ENCODE assay signal across 20 cellular contexts in genomic region chr5:9781882-9782281, GRCh38.
DNase-seq lines count a peak whose midpoint lies in the region; ATAC-seq and TF ChIP-seq lines count a peak whose summit lies in the region.
"Had no signal": no experiment of that assay in that cellular context is flagged by ENCODE, and none has a peak within 500 bp of the region (broad histone marks: within the 10 kb centered on the region; RNA-seq: fewer than 3 reads in every experiment).

No MANE protein-coding gene starts in this region.

- H3K27me3 Mint-ChIP-seq in neural progenitor cell (ENCODE audit: insufficient read depth, low read depth), result peaks cover 5% of the 10 kb centered on the region
- H3K27me3 Mint-ChIP-seq: IgD-negative memory B cell had no signal

- no peaks in the 10 kb centered on the region for H3K79me2 ChIP-seq in neural progenitor cell (ENCODE audit: low read depth)

- ATAC-seq in HG03342 (IDR thresholded peaks at IDR 0.05; ENCODE audit: unreplicated experiment), result no peak

- H3K4me3 ChIP-seq in AG09309 (ENCODE audit: control insufficient read depth, low read depth, low read length), result no peak overlapping the region
- no peak overlapping the region for H3K4me3 ChIP-seq in neural progenitor cell
- no peak overlapping the region for H3K4me3 ChIP-seq in tibial nerve
- H3K4me3 ChIP-seq: Peyer's patch had no signal

- H3K9me3 ChIP-seq in neural progenitor cell (ENCODE audit: low read depth), result no peaks in the 10 kb centered on the region
- peaks cover 0 to 18% (median 0%) of the 10 kb centered on the region in 4 donors for H3K9me3 ChIP-seq in tibial nerve
- H3K9me3 ChIP-seq: Peyer's patch had no signal

- H3K36me3 ChIP-seq in neural progenitor cell (no peaks in the 10 kb centered on the region), tibial nerve (no peaks in the 10 kb centered on the region)
- H3K36me3 ChIP-seq: Peyer's patch had no signal

- DNase-seq in AG09309 (ENCODE audit: low read depth) (peak; percentile 86), ELR (ENCODE audit: low read depth) (peak; percentile 42), fibroblast of gingiva (ENCODE audit: low read depth) (peak; percentile 46), neural progenitor cell (ENCODE audit: low spot score) (no peak), GOT3 (lab: John Stamatoyannopoulos, UW) (no peak), tibial nerve (ENCODE audit: low spot score in 2 of 2) (no peak), DMS79 (lab: John Stamatoyannopoulos, UW) (no peak)
- DNase-seq: H7, Kasumi-1, MM.1S, NCI-H1092, NCI-H1436 treated with DMSO at 0.1 percent for 48 hours, NCI-H2081, NCI-H2171 treated with DMSO at 0.1 percent for 48 hours, NCI-H446 treated with DMSO at 0.1 percent for 48 hours, Peyer's patch had no signal

- no peaks in the 10 kb centered on the region for H4K20me1 ChIP-seq in neural progenitor cell (ENCODE audit: low read depth)

- no peaks in the 10 kb centered on the region for H3K4me1 ChIP-seq in neural progenitor cell
- H3K4me1 ChIP-seq in tibial nerve, result no peaks in the 10 kb centered on the region
- H3K4me1 ChIP-seq: Peyer's patch had no signal

- TF ChIP-seq CTCF in AG09309 (IDR thresholded peaks at IDR 0.05; ENCODE audit: control insufficient read depth, insufficient read depth, low read depth, low read length, missing control alignments) (no peak), neural progenitor cell (IDR thresholded peaks at IDR 0.05) (no peak), tibial nerve (IDR thresholded peaks at IDR 0.05) (no peak)

- H3K27me3 ChIP-seq in neural progenitor cell (no peaks in the 10 kb centered on the region), tibial nerve (no peaks in the 10 kb centered on the region)
- H3K27me3 ChIP-seq: Peyer's patch had no signal

- H3F3A ChIP-seq in neural progenitor cell (ENCODE audit: low read depth), result no peaks in the 10 kb centered on the region

- peaks cover 9% of the 10 kb centered on the region for H3K9me3 Mint-ChIP-seq in neural progenitor cell

- H3K36me3 Mint-ChIP-seq in neural progenitor cell, result no peaks in the 10 kb centered on the region
- H3K36me3 Mint-ChIP-seq: IgD-negative memory B cell had no signal

- H3K4me3 Mint-ChIP-seq in neural progenitor cell, result no peak overlapping the region
- H3K4me3 Mint-ChIP-seq: IgD-negative memory B cell had no signal

- no peak overlapping the region for H3K27ac ChIP-seq in neural progenitor cell
- H3K27ac ChIP-seq in tibial nerve, result no peak overlapping the region
- H3K27ac ChIP-seq: C4-2B, HL-60, Peyer's patch had no signal

- peak overlapping the region; percentile 2 for H3K27ac Mint-ChIP-seq in neural progenitor cell
- H3K27ac Mint-ChIP-seq: IgD-negative memory B cell had no signal

- no peak overlapping the region for H3K4me2 ChIP-seq in neural progenitor cell

- no peak overlapping the region for H3K9ac ChIP-seq in neural progenitor cell

- H2AFZ ChIP-seq in neural progenitor cell (replicated peaks), result no peak overlapping the region

- 70 to 75% methylated on average over 1 of the region's 1 CpG for WGBS in tibial nerve, 2 donors

- TF ChIP-seq POLR2A in tibial nerve (IDR thresholded peaks at IDR 0.05), result no peak

- no peak for TF ChIP-seq EP300 in tibial nerve (IDR thresholded peaks at IDR 0.05)

- H3K4me1 Mint-ChIP-seq in neural progenitor cell, result no peaks in the 10 kb centered on the region
- H3K4me1 Mint-ChIP-seq: IgD-negative memory B cell had no signal

Comparison
In these comparisons a context has a peak if more than half of its experiments do, and no peak if none do; other contexts are left out.
1. DNase-seq: peak in AG09309 (single experiment), ELR (single experiment) and fibroblast of gingiva (single experiment); none in neural progenitor cell (single experiment), GOT3 (single experiment), tibial nerve (0 of 2) and DMS79 (single experiment).